29 cellular contexts compared by ENCODE assay signal in genomic region chr1:11283148-11283547, GRCh38. TPM values are rescaled to one million over a fixed set of nuclear protein-coding genes. Genes with fewer than 3 reads are reported as not detected.
A peak's percentile ranks its signal among the peaks of the same experiment; 100 is the strongest.
DNase-seq lines count a peak whose midpoint lies in the region; ATAC-seq and TF ChIP-seq lines count a peak whose summit lies in the region.
"Had no signal": no experiment of that assay in that cellular context is flagged by ENCODE, and none has a peak within 500 bp of the region (broad histone marks: within the 10 kb centered on the region; RNA-seq: fewer than 3 reads in every experiment).

No MANE protein-coding gene starts in this region.

- no peaks in the 10 kb centered on the region for H4K20me1 ChIP-seq in PC-9 (ENCODE audit: insufficient read depth)

- intact Hi-C loops in upper lobe of right lung (cut with DNase I): no loop called here
- intact Hi-C loops in PC-9 (cut with micrococcal nuclease; ENCODE audit: unreplicated experiment): no loop called here
- intact Hi-C loops in breast epithelium (cut with DNase I; ENCODE audit: low total_unique reads): no loop called here
- intact Hi-C loops in uterus (cut with DNase I; ENCODE audit: low total_unique reads): no loop called here

- H3K9me3 ChIP-seq in upper lobe of right lung (no peaks in the 10 kb centered on the region), PC-9 (ENCODE audit: insufficient read depth, low read depth) (no peaks in the 10 kb centered on the region), breast epithelium (no peaks in the 10 kb centered on the region), uterus (no peaks in the 10 kb centered on the region)
- H3K9me3 ChIP-seq: adrenal gland, BLaER1, stomach, vagina had no signal

- H3K9me3 Mint-ChIP-seq in activated naive CD4-positive, alpha-beta T cell treated with anti-CD3 and anti-CD28 coated beads, Interleukin-2, amount 10 ng/mL, durations not matched to agents 7 days and 5 days: no peaks in the 10 kb centered on the region
- H3K9me3 Mint-ChIP-seq in T-cell: no peaks in the 10 kb centered on the region
- no peaks in the 10 kb centered on the region for H3K9me3 Mint-ChIP-seq in activated naive CD8-positive, alpha-beta T cell treated with anti-CD3 and anti-CD28 coated beads, Interleukin-2, amount 50 U/mL, for 24 hours
- H3K9me3 Mint-ChIP-seq: central memory CD8-positive, alpha-beta T cell; endodermal cell had no signal

- no peaks in the 10 kb centered on the region for H3K27me3 Mint-ChIP-seq in activated naive CD4-positive, alpha-beta T cell treated with anti-CD3 and anti-CD28 coated beads, Interleukin-2, amount 10 ng/mL, durations not matched to agents 7 days and 5 days
- no peaks in the 10 kb centered on the region for H3K27me3 Mint-ChIP-seq in T-cell
- no peaks in the 10 kb centered on the region for H3K27me3 Mint-ChIP-seq in activated naive CD8-positive, alpha-beta T cell treated with anti-CD3 and anti-CD28 coated beads, Interleukin-2, amount 50 U/mL, for 24 hours
- H3K27me3 Mint-ChIP-seq: central memory CD8-positive, alpha-beta T cell had no signal

- H3K36me3 ChIP-seq in upper lobe of right lung (peaks cover 30% of the 10 kb centered on the region), PC-9 (ENCODE audit: low read depth) (no peaks in the 10 kb centered on the region), breast epithelium (no peaks in the 10 kb centered on the region), uterus (no peaks in the 10 kb centered on the region)

- ATAC-seq in T-cell (replicated peaks in 1 of 4) (no peak), upper lobe of right lung (peak; percentile 57)
- ATAC-seq in activated naive CD8-positive, alpha-beta T cell treated with anti-CD3 and anti-CD28 coated beads, Interleukin-2, amount 50 U/mL, for 24 hours: no peak
- ATAC-seq: esophagus mucosa, HepG2, left lobe of liver, PC-3, SK-N-SH treated with all-trans-retinoic acid at 6 μM for 48 hours had no signal

- no peaks in the 10 kb centered on the region for H3K27me3 ChIP-seq in upper lobe of right lung
- H3K27me3 ChIP-seq in PC-9 (ENCODE audit: insufficient read depth, low read depth): no peaks in the 10 kb centered on the region
- no peaks in the 10 kb centered on the region for H3K27me3 ChIP-seq in breast epithelium
- no peaks in the 10 kb centered on the region for H3K27me3 ChIP-seq in uterus
- H3K27me3 ChIP-seq: adrenal gland, BLaER1, stomach, vagina had no signal

- no peak overlapping the region for H3K4me3 Mint-ChIP-seq in activated naive CD4-positive, alpha-beta T cell treated with anti-CD3 and anti-CD28 coated beads, Interleukin-2, amount 10 ng/mL, durations not matched to agents 7 days and 5 days
- peak overlapping the region in 2 of 3 donors; percentile 26 to 69 for H3K4me3 Mint-ChIP-seq in T-cell
- no peak overlapping the region for H3K4me3 Mint-ChIP-seq in activated naive CD8-positive, alpha-beta T cell treated with anti-CD3 and anti-CD28 coated beads, Interleukin-2, amount 50 U/mL, for 24 hours
- H3K4me3 Mint-ChIP-seq: central memory CD8-positive, alpha-beta T cell; endodermal cell had no signal

- no peaks in the 10 kb centered on the region for H3F3A ChIP-seq in PC-9 (ENCODE audit: insufficient read depth, low read depth)

- DNase-seq in activated naive CD4-positive, alpha-beta T cell treated with anti-CD3 and anti-CD28 coated beads, Interleukin-2, amount 10 ng/mL, durations not matched to agents 7 days and 5 days: no peak
- no peak for DNase-seq in activated naive CD4-positive, alpha-beta T cell treated with anti-CD3 and anti-CD28 coated beads, Interleukin-2, amount 50 U/mL, for 16 hours
- DNase-seq in T-cell: no peak
- no peak for DNase-seq in activated naive CD8-positive, alpha-beta T cell treated with anti-CD3 and anti-CD28 coated beads, Interleukin-2, amount 50 U/mL, for 24 hours
- DNase-seq in upper lobe of right lung: no peak
- no peak for DNase-seq in PC-9
- DNase-seq in breast epithelium (ENCODE audit: low spot score in 2 of 2): no peak
- DNase-seq in uterus: no peak
- DNase-seq: activated CD4-positive, alpha-beta T cell treated with anti-CD3 and anti-CD28 coated beads for 4 hours; adrenal gland; endodermal cell; glutamatergic neuron; GOT3; Kasumi-1; mesenchymal stem cell; NCI-H1417 treated with DMSO at 0.1 percent for 48 hours; NCI-H2029 treated with DMSO at 0.1 percent for 48 hours; NCI-H524 treated with DMSO at 0.1 percent for 48 hours; NK-92 treated with Interleukin-12 subunit alpha and Interleukin-12 subunit beta, amount 100 ng/mL, for 24 hours; PC-3; stomach had no signal

- TF ChIP-seq POLR2A in breast epithelium (IDR thresholded peaks at IDR 0.05): no peak
- TF ChIP-seq POLR2A in uterus (IDR thresholded peaks at IDR 0.05): no peak

- H3K27ac ChIP-seq in upper lobe of right lung (no peak overlapping the region), PC-9 (no peak overlapping the region), breast epithelium (no peak overlapping the region), uterus (no peak overlapping the region)
- H3K27ac ChIP-seq: BLaER1, skin epidermis, vagina had no signal

- POLR2A ChIA-PET in T-cell (lab: Charles Lee) (no interaction called here), PC-9 (lab: Charles Lee; ENCODE audit: unreplicated experiment) (interaction anchor here (0.5 kb wide), 1 partner anchor 503 kb away, joined by 4 read pairs; no protein-coding TSS in a partner anchor)

- peaks cover 30% of the 10 kb centered on the region for H3K4me1 ChIP-seq in upper lobe of right lung
- H3K4me1 ChIP-seq in PC-9 (replicated peaks; ENCODE audit: insufficient read depth): no peaks in the 10 kb centered on the region
- no peaks in the 10 kb centered on the region for H3K4me1 ChIP-seq in breast epithelium
- H3K4me1 ChIP-seq in uterus: no peaks in the 10 kb centered on the region
- H3K4me1 ChIP-seq: vagina had no signal

- H3K36me3 Mint-ChIP-seq in activated naive CD4-positive, alpha-beta T cell treated with anti-CD3 and anti-CD28 coated beads, Interleukin-2, amount 10 ng/mL, durations not matched to agents 7 days and 5 days: peaks cover 76% of the 10 kb centered on the region
- H3K36me3 Mint-ChIP-seq in T-cell: peaks cover 43% of the 10 kb centered on the region
- peaks cover 54% of the 10 kb centered on the region for H3K36me3 Mint-ChIP-seq in activated naive CD8-positive, alpha-beta T cell treated with anti-CD3 and anti-CD28 coated beads, Interleukin-2, amount 50 U/mL, for 24 hours (ENCODE audit: low read depth)

- H3K79me2 ChIP-seq in PC-9 (ENCODE audit: low read depth): no peaks in the 10 kb centered on the region

- H3K27ac Mint-ChIP-seq in activated naive CD4-positive, alpha-beta T cell treated with anti-CD3 and anti-CD28 coated beads, Interleukin-2, amount 10 ng/mL, durations not matched to agents 7 days and 5 days: peak overlapping the region; percentile 86
- peak overlapping the region; percentile 88 to 99 for H3K27ac Mint-ChIP-seq in T-cell
- H3K27ac Mint-ChIP-seq in activated naive CD8-positive, alpha-beta T cell treated with anti-CD3 and anti-CD28 coated beads, Interleukin-2, amount 50 U/mL, for 24 hours: peak overlapping the region; percentile 67

- CTCF ChIA-PET in activated naive CD4-positive, alpha-beta T cell treated with anti-CD3 and anti-CD28 coated beads, Interleukin-2, amount 10 ng/mL, durations not matched to agents 7 days and 5 days (lab: Charles Lee): interaction anchor here (1.1 kb wide), 1 partner anchor 367 kb away, joined by 3 read pairs; no protein-coding TSS in a partner anchor
- CTCF ChIA-PET in T-cell (lab: Charles Lee) (interaction anchor here (0.5 to 1.3 kb wide), 4 partner anchors 19 to 436 kb away, joined by 3 read pairs; no protein-coding TSS in a partner anchor), PC-9 (lab: Charles Lee) (no interaction called here)

- no peak overlapping the region for H3K4me2 ChIP-seq in PC-9

- no peak overlapping the region for H2AFZ ChIP-seq in PC-9

- H3K4me3 ChIP-seq in upper lobe of right lung (no peak overlapping the region), PC-9 (no peak overlapping the region), breast epithelium (no peak overlapping the region), uterus (no peak overlapping the region)
- H3K4me3 ChIP-seq: adrenal gland, BLaER1, skin epidermis, stomach, vagina had no signal

- no TSS peak for BruUV-seq in PC-9 (replicated peaks; lab: Mats Ljungman, UMichigan)

- H3K4me1 Mint-ChIP-seq in activated naive CD4-positive, alpha-beta T cell treated with anti-CD3 and anti-CD28 coated beads, Interleukin-2, amount 10 ng/mL, durations not matched to agents 7 days and 5 days: peaks cover 90% of the 10 kb centered on the region
- peaks cover 90 to 91% (median 90%) of the 10 kb centered on the region in 3 donors for H3K4me1 Mint-ChIP-seq in T-cell
- H3K4me1 Mint-ChIP-seq in activated naive CD8-positive, alpha-beta T cell treated with anti-CD3 and anti-CD28 coated beads, Interleukin-2, amount 50 U/mL, for 24 hours: peaks cover 72% of the 10 kb centered on the region

- TF ChIP-seq CTCF in upper lobe of right lung (IDR thresholded peaks at IDR 0.05): no peak
- no peak for TF ChIP-seq CTCF in PC-9 (conservative IDR thresholded peaks at IDR 0.05)
- no peak for TF ChIP-seq CTCF in breast epithelium (IDR thresholded peaks at IDR 0.05)
- TF ChIP-seq CTCF in uterus (IDR thresholded peaks at IDR 0.05): no peak

- no peaks in the 10 kb centered on the region for H3K9me2 ChIP-seq in PC-9 (ENCODE audit: insufficient read depth)

RNA-seq across cellular contexts. Expression of gene UBIAD1, which starts 10.2 kb away (rescaled TPM):
- total RNA-seq in T-cell (10 to 100 TPM; 21.1 to 52.1 (median 34.1) TPM), upper lobe of right lung (15.3 TPM), PC-9 (2021) (11.2 and 12.1 TPM in 2 replicates), breast epithelium (10 to 100 TPM; 13.4 to 20.6 (median 16.4) TPM), uterus (10 to 100 TPM in 2 of 4 donors, 1 to 10 TPM in 2; 1.2 to 21.2 (median 7.4) TPM)

RNA-seq across cellular contexts. Expression of gene MTOR, which starts 20.8 kb away (rescaled TPM):
- total RNA-seq in T-cell: 10 to 100 TPM; 41.7 to 45.1 (median 43.6) TPM
- 32.3 TPM for total RNA-seq in upper lobe of right lung
- 34.6 and 37.4 TPM in 2 replicates for total RNA-seq in PC-9 (2021)
- total RNA-seq in breast epithelium: 10 to 100 TPM; 36.8 to 48.4 (median 46.5) TPM
- total RNA-seq in uterus: 10 to 100 TPM; 22.9 to 51.5 (median 40.3) TPM

Comparison
In these comparisons a context has a peak if more than half of its experiments do, and no peak if none do; other contexts are left out.
1. H3K4me3 Mint-ChIP-seq: peak in T-cell (2 of 3); none in activated naive CD4-positive, alpha-beta T cell treated with anti-CD3 and anti-CD28 coated beads, Interleukin-2, amount 10 ng/mL, durations not matched to agents 7 days and 5 days (single experiment) and activated naive CD8-positive, alpha-beta T cell treated with anti-CD3 and anti-CD28 coated beads, Interleukin-2, amount 50 U/mL, for 24 hours (single experiment).
2. Peak in every context shown above with its lines, with median percentiles within 50 percentile points of each other: H3K27ac Mint-ChIP-seq.